In genomic region chr4:8559524-8560264, GRCh38 we compare ENCODE assay signal across 30 cellular contexts. TPM values are rescaled to one million over a fixed set of nuclear protein-coding genes. Genes with fewer than 3 reads are reported as not detected.
"Had no signal": no experiment of that assay in that cellular context is flagged by ENCODE, and none has a peak within 500 bp of the region (broad histone marks: within the 10 kb centered on the region; RNA-seq: fewer than 3 reads in every experiment).

No MANE protein-coding gene starts in this region.

- H3K9me3 ChIP-seq: adrenal gland, ascending aorta, esophagus muscularis mucosa, gastroesophageal sphincter, heart left ventricle, lower lobe of right lung had no signal

- H3K27ac Mint-ChIP-seq: activated CD4-positive, alpha-beta T cell treated with anti-CD3 and anti-CD28 coated beads for 36 hours; activated naive CD4-positive, alpha-beta T cell treated with anti-CD3 and anti-CD28 coated beads, Interleukin-2, amount 50 U/mL, for 72 hours; activated T-cell treated with anti-CD3 and anti-CD28 coated beads, Interleukin-2, amount 50 U/mL, for 24 hours; activated T-helper 17 cell treated with anti-CD3 and anti-CD28 coated beads, Interleukin-2, amount 50 U/mL, for 72 hours; stimulated activated naive B cell treated with anti-CD40 and anti-IgM and Interleukin-4, amounts not matched to agents 10 μg/mL and 1 μg/mL and 100 μg/mL, for 72 hours; type B pancreatic cell; WTC11 had no signal

- ATAC-seq: activated CD4-positive, alpha-beta T cell treated with anti-CD3 and anti-CD28 coated beads for 36 hours; activated naive CD4-positive, alpha-beta T cell treated with anti-CD3 and anti-CD28 coated beads, Interleukin-2, amount 50 U/mL, for 72 hours; activated T-helper 17 cell treated with anti-CD3 and anti-CD28 coated beads, Interleukin-2, amount 50 U/mL, for 72 hours; gastroesophageal sphincter; heart left ventricle; sciatic nerve; stimulated activated naive B cell treated with anti-CD40 and anti-IgM and Interleukin-4, amounts not matched to agents 10 μg/mL and 1 μg/mL and 100 μg/mL, for 72 hours had no signal

- H3K27ac ChIP-seq: adrenal gland, ascending aorta, brain microvascular endothelial cell, esophagus muscularis mucosa, gastroesophageal sphincter, heart left ventricle, lower lobe of right lung had no signal

- H3K9me3 Mint-ChIP-seq: activated naive CD4-positive, alpha-beta T cell treated with anti-CD3 and anti-CD28 coated beads, Interleukin-2, amount 50 U/mL, for 72 hours; activated T-cell treated with anti-CD3 and anti-CD28 coated beads, Interleukin-2, amount 50 U/mL, for 24 hours; activated T-helper 17 cell treated with anti-CD3 and anti-CD28 coated beads, Interleukin-2, amount 50 U/mL, for 72 hours; naive B cell; stimulated activated naive B cell treated with anti-CD40 and anti-IgM and Interleukin-4, amounts not matched to agents 10 μg/mL and 1 μg/mL and 100 μg/mL, for 72 hours; type B pancreatic cell had no signal

- H3K27me3 ChIP-seq: ascending aorta, brain microvascular endothelial cell had no signal

- H3K36me3 Mint-ChIP-seq: activated naive CD4-positive, alpha-beta T cell treated with anti-CD3 and anti-CD28 coated beads, Interleukin-2, amount 50 U/mL, for 72 hours; naive B cell; stimulated activated naive B cell treated with anti-CD40 and anti-IgM and Interleukin-4, amounts not matched to agents 10 μg/mL and 1 μg/mL and 100 μg/mL, for 72 hours; type B pancreatic cell had no signal

- H3K27me3 Mint-ChIP-seq: activated T-helper 17 cell treated with anti-CD3 and anti-CD28 coated beads, Interleukin-2, amount 50 U/mL, for 72 hours; type B pancreatic cell had no signal

- H3K4me1 Mint-ChIP-seq: activated CD4-positive, alpha-beta T cell treated with anti-CD3 and anti-CD28 coated beads for 36 hours; activated T-helper 17 cell treated with anti-CD3 and anti-CD28 coated beads, Interleukin-2, amount 50 U/mL, for 72 hours; naive B cell; stimulated activated naive B cell treated with anti-CD40 and anti-IgM and Interleukin-4, amounts not matched to agents 10 μg/mL and 1 μg/mL and 100 μg/mL, for 72 hours had no signal

- H3K4me1 ChIP-seq: adrenal gland, ascending aorta, esophagus muscularis mucosa, gastroesophageal sphincter, heart left ventricle, lower lobe of right lung had no signal

- H3K4me3 ChIP-seq: adrenal gland, ascending aorta, esophagus muscularis mucosa, gastroesophageal sphincter, heart left ventricle, lower lobe of right lung had no signal

- DNase-seq: activated CD4-positive, alpha-beta T cell treated with anti-CD3 and anti-CD28 coated beads for 36 hours; activated CD4-positive, alpha-beta T cell treated with anti-CD3 and anti-CD28 coated beads, Interleukin-2, amount 50 U/mL, for 4 hours; activated CD8-positive, alpha-beta memory T cell treated with anti-CD3 and anti-CD28 coated beads for 24 hours; activated CD8-positive, alpha-beta memory T cell treated with anti-CD3 and anti-CD28 coated beads, Interleukin-2, amount 50 U/mL, for 4 hours; activated T-cell treated with anti-CD3 and anti-CD28 coated beads, Interleukin-2, amount 50 U/mL, for 24 hours; brain microvascular endothelial cell; central memory CD4-positive, alpha-beta T cell; dermis blood vessel endothelial cell; effector CD8-positive, alpha-beta T cell; lower lobe of right lung; naive B cell; occipital lobe; small intestine; stimulated activated CD4-positive, alpha-beta T cell treated with anti-CD3 and anti-CD28 coated beads, Interleukin-15, amount 100 ng/mL, for 24 hours; stimulated activated naive B cell treated with anti-CD40 and anti-IgM and Interleukin-4, amounts not matched to agents 10 μg/mL and 1 μg/mL and 100 μg/mL, for 72 hours; T-helper 1 cell; T-helper 9 cell had no signal

- H3K4me3 Mint-ChIP-seq: activated CD4-positive, alpha-beta T cell treated with anti-CD3 and anti-CD28 coated beads for 36 hours; activated T-cell treated with anti-CD3 and anti-CD28 coated beads, Interleukin-2, amount 50 U/mL, for 24 hours; activated T-helper 17 cell treated with anti-CD3 and anti-CD28 coated beads, Interleukin-2, amount 50 U/mL, for 72 hours; naive B cell; stimulated activated naive B cell treated with anti-CD40 and anti-IgM and Interleukin-4, amounts not matched to agents 10 μg/mL and 1 μg/mL and 100 μg/mL, for 72 hours; type B pancreatic cell; WTC11 had no signal

- H3K36me3 ChIP-seq: adrenal gland, ascending aorta, brain microvascular endothelial cell, esophagus muscularis mucosa, gastroesophageal sphincter, heart left ventricle, lower lobe of right lung had no signal

RNA-seq across cellular contexts. Expression of gene GPR78, which starts 20.5 kb away (rescaled TPM):
- total RNA-seq: activated CD4-positive, alpha-beta T cell treated with anti-CD3 and anti-CD28 coated beads for 36 hours; activated T-helper 17 cell treated with anti-CD3 and anti-CD28 coated beads, Interleukin-2, amount 50 U/mL, for 72 hours; ascending aorta; dermis blood vessel endothelial cell; esophagus muscularis mucosa; gastroesophageal sphincter; mesenteric fat pad; occipital lobe; renal cortical epithelial cell had no signal
- polyA plus RNA-seq: heart left ventricle, neural cell, small intestine had no signal

RNA-seq across cellular contexts. Expression of gene CPZ, which starts 32.9 kb away (rescaled TPM):
- total RNA-seq: activated CD4-positive, alpha-beta T cell treated with anti-CD3 and anti-CD28 coated beads for 36 hours; activated naive CD4-positive, alpha-beta T cell treated with anti-CD3 and anti-CD28 coated beads, Interleukin-2, amount 50 U/mL, for 72 hours; activated T-helper 17 cell treated with anti-CD3 and anti-CD28 coated beads, Interleukin-2, amount 50 U/mL, for 72 hours; dermis blood vessel endothelial cell had no signal
- polyA plus RNA-seq: neural cell had no signal
